Comparison of ENCODE assay signal across 1 cellular context in the genomic region with DNA sequence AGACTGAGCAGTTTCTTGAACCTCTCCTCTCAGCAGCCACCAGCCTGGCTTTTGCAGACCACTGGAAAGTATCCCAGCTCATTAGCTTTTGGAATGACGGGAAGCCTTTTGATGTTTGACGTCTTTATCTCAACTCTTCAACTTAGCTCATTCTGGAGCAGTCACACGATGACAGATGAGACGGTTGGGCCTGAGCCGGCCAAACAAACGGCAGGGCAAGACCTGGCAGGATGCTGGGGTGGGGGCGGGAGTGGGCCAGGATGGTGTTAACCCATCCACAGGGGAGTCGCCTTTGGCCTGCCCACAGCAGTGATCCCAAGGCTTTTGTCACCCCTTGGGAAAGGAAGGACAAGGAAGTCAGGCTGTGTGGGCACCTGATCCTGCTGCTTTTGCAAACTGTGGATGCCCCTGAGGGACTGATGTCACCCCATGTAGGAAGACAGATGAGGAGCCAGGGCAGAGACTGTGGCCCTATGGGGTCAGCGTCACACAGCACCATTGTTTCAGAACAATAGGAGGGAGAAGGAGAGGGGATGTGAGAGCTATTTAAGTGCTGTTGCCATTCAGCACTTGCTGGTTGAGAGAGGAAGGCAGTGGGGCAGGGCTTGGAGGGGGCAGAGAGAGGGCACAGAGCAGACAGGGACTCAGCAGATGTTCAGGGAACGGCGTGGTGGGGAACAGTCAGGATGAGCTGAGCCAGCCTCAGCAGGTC.
TF ChIP-seq lines count a peak whose summit lies in the region.

No MANE protein-coding gene starts in this region.

TF ChIP-seq in HepG2, 621 proteins besides CTCF, POLR2A, EP300 and RAD21 (continued from another document):
- TF ChIP-seq, protein P1, sequence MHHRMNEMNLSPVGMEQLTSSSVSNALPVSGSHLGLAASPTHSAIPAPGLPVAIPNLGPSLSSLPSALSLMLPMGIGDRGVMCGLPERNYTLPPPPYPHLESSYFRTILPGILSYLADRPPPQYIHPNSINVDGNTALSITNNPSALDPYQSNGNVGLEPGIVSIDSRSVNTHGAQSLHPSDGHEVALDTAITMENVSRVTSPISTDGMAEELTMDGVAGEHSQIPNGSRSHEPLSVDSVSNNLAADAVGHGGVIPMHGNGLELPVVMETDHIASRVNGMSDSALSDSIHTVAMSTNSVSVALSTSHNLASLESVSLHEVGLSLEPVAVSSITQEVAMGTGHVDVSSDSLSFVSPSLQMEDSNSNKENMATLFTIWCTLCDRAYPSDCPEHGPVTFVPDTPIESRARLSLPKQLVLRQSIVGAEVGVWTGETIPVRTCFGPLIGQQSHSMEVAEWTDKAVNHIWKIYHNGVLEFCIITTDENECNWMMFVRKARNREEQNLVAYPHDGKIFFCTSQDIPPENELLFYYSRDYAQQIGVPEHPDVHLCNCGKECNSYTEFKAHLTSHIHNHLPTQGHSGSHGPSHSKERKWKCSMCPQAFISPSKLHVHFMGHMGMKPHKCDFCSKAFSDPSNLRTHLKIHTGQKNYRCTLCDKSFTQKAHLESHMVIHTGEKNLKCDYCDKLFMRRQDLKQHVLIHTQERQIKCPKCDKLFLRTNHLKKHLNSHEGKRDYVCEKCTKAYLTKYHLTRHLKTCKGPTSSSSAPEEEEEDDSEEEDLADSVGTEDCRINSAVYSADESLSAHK (CRISPR knock-in tag; IDR thresholded peaks at IDR 0.05; ENCODE audit: borderline replicate concordance) = no peak
- no peak for TF ChIP-seq ATM (IDR thresholded peaks at IDR 0.05; ENCODE audit: borderline replicate concordance)
- TF ChIP-seq, protein P2, sequence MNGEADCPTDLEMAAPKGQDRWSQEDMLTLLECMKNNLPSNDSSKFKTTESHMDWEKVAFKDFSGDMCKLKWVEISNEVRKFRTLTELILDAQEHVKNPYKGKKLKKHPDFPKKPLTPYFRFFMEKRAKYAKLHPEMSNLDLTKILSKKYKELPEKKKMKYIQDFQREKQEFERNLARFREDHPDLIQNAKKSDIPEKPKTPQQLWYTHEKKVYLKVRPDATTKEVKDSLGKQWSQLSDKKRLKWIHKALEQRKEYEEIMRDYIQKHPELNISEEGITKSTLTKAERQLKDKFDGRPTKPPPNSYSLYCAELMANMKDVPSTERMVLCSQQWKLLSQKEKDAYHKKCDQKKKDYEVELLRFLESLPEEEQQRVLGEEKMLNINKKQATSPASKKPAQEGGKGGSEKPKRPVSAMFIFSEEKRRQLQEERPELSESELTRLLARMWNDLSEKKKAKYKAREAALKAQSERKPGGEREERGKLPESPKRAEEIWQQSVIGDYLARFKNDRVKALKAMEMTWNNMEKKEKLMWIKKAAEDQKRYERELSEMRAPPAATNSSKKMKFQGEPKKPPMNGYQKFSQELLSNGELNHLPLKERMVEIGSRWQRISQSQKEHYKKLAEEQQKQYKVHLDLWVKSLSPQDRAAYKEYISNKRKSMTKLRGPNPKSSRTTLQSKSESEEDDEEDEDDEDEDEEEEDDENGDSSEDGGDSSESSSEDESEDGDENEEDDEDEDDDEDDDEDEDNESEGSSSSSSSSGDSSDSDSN (CRISPR knock-in tag; IDR thresholded peaks at IDR 0.05) = no peak
- no peak for TF ChIP-seq YEATS2 (CRISPR knock-in tag; IDR thresholded peaks at IDR 0.05; ENCODE audit: borderline replicate concordance)
- TF ChIP-seq, protein P3, sequence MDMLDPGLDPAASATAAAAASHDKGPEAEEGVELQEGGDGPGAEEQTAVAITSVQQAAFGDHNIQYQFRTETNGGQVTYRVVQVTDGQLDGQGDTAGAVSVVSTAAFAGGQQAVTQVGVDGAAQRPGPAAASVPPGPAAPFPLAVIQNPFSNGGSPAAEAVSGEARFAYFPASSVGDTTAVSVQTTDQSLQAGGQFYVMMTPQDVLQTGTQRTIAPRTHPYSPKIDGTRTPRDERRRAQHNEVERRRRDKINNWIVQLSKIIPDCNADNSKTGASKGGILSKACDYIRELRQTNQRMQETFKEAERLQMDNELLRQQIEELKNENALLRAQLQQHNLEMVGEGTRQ (IDR thresholded peaks at IDR 0.05; ENCODE audit: low read depth, low read length) = no peak
- TF ChIP-seq, protein P3 (CRISPR knock-in tag; IDR thresholded peaks at IDR 0.05; ENCODE audit: borderline replicate concordance) = no peak
- no peak for TF ChIP-seq FOXK1 (CRISPR knock-in tag; IDR thresholded peaks at IDR 0.05; ENCODE audit: borderline replicate concordance, low read depth)
- TF ChIP-seq SRSF9 (IDR thresholded peaks at IDR 0.05; ENCODE audit: borderline replicate concordance, insufficient read depth, low read depth, low read length, poor library complexity, severe bottlenecking) = no peak
- no peak for TF ChIP-seq ZNF530 (CRISPR knock-in tag; IDR thresholded peaks at IDR 0.05; ENCODE audit: low read depth)
- TF ChIP-seq ZNF644 (CRISPR knock-in tag; IDR thresholded peaks at IDR 0.05; ENCODE audit: low read depth) = no peak
- TF ChIP-seq KDM1A (CRISPR knock-in tag; IDR thresholded peaks at IDR 0.05) = no peak
- TF ChIP-seq ZNF17 (CRISPR knock-in tag; IDR thresholded peaks at IDR 0.05) = no peak
- TF ChIP-seq ZSCAN22 (CRISPR knock-in tag; IDR thresholded peaks at IDR 0.05) = no peak
- TF ChIP-seq, protein P4, sequence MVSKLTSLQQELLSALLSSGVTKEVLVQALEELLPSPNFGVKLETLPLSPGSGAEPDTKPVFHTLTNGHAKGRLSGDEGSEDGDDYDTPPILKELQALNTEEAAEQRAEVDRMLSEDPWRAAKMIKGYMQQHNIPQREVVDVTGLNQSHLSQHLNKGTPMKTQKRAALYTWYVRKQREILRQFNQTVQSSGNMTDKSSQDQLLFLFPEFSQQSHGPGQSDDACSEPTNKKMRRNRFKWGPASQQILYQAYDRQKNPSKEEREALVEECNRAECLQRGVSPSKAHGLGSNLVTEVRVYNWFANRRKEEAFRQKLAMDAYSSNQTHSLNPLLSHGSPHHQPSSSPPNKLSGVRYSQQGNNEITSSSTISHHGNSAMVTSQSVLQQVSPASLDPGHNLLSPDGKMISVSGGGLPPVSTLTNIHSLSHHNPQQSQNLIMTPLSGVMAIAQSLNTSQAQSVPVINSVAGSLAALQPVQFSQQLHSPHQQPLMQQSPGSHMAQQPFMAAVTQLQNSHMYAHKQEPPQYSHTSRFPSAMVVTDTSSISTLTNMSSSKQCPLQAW (CRISPR knock-in tag; IDR thresholded peaks at IDR 0.05) = no peak
- TF ChIP-seq SRSF4 (IDR thresholded peaks at IDR 0.05; ENCODE audit: low read depth, low read length, poor library complexity, severe bottlenecking) = no peak
